12 cellular contexts compared by ENCODE assay signal in genomic region chr19:15287496-15287895, GRCh38. TPM values are rescaled to one million over a fixed set of nuclear protein-coding genes. Genes with fewer than 3 reads are reported as not detected.
DNase-seq lines count a peak whose midpoint lies in the region; ATAC-seq and TF ChIP-seq lines count a peak whose summit lies in the region.
"Had no signal": no experiment of that assay in that cellular context is flagged by ENCODE, and none has a peak within 500 bp of the region (broad histone marks: within the 10 kb centered on the region; RNA-seq: fewer than 3 reads in every experiment).

No MANE protein-coding gene starts in this region.

- H3K4me1 Mint-ChIP-seq in IgD-negative memory B cell = peaks cover 81 to 85% (median 82%) of the 10 kb centered on the region in 3 donors
- H3K4me1 Mint-ChIP-seq in activated T-helper 1 cell treated with anti-CD3 and anti-CD28 coated beads, Interleukin-12 subunit alpha, Interleukin-12 subunit beta, Interleukin-2, Interleukin-4 antibody, amounts not matched to agents 30 ng/mL and 10 ng/mL and 1 ng/mL, durations not matched to agents 14 hours and 24 hours and 36 hours (ENCODE audit: low read depth) = peaks cover 92% of the 10 kb centered on the region
- peaks cover 77 to 91% of the 10 kb centered on the region in 2 donors for H3K4me1 Mint-ChIP-seq in natural killer cell treated with Interleukin-12 subunit alpha and Interleukin-12 subunit beta and Interleukin-15 and Interleukin-18, amount 100 ng/mL, for 72 hours (ENCODE audit: low read depth in 2 of 2)

- peak overlapping the region in 2 of 3 donors; percentile 5 to 82 for H3K27ac Mint-ChIP-seq in IgD-negative memory B cell
- peak overlapping the region; percentile 27 for H3K27ac Mint-ChIP-seq in activated T-helper 1 cell treated with anti-CD3 and anti-CD28 coated beads, Interleukin-12 subunit alpha, Interleukin-12 subunit beta, Interleukin-2, Interleukin-4 antibody, amounts not matched to agents 30 ng/mL and 10 ng/mL and 1 ng/mL, durations not matched to agents 14 hours and 24 hours and 36 hours
- H3K27ac Mint-ChIP-seq in natural killer cell treated with Interleukin-12 subunit alpha and Interleukin-12 subunit beta and Interleukin-15 and Interleukin-18, amount 100 ng/mL, for 72 hours = peak overlapping the region; percentile 73 to 80

- no peaks in the 10 kb centered on the region for H3K9me2 ChIP-seq in SK-N-SH

- H3K27ac ChIP-seq in SK-N-SH (ENCODE audit: low read depth in 2 of 2, low read length in 1 of 2) = peak overlapping the region; percentile 14 to 94; a peak in 2 of 4 replicates

- CTCF ChIA-PET in SK-N-SH (lab: Yijun Ruan, JAX) = interaction anchor here (1.0 to 1.9 kb wide), 5 partner anchors 7 to 64 kb away, joined by 3 to 11 read pairs (median 6); no protein-coding TSS in a partner anchor

- DNase-seq in SK-N-SH = no peak
- DNase-seq in activated T-helper 1 cell treated with anti-CD3 and anti-CD28 coated beads, Interleukin-12 subunit alpha, Interleukin-12 subunit beta, Interleukin-2, Interleukin-4 antibody, amounts not matched to agents 30 ng/mL and 10 ng/mL and 1 ng/mL, durations not matched to agents 14 hours and 24 hours and 36 hours (ENCODE audit: low spot score) = no peak
- no peak for DNase-seq in natural killer cell treated with Interleukin-12 subunit alpha and Interleukin-12 subunit beta and Interleukin-15 and Interleukin-18, amount 100 ng/mL, for 72 hours (ENCODE audit: low spot score)
- no peak for DNase-seq in cerebellar nuclear complex (lab: John Stamatoyannopoulos, UW)
- DNase-seq in stimulated activated CD4-positive, alpha-beta T cell treated with anti-CD3 and anti-CD28 coated beads, Interleukin-15, amount 100 ng/mL, for 24 hours = no peak
- DNase-seq: H7, head of caudate nucleus, left lung had no signal

- H3F3A ChIP-seq in SK-N-SH (replicated peaks; ENCODE audit: insufficient read depth) = peaks cover 4% of the 10 kb centered on the region

- intact Hi-C loops in activated T-helper 1 cell treated with anti-CD3 and anti-CD28 coated beads, Interleukin-12 subunit alpha, Interleukin-12 subunit beta, Interleukin-2, Interleukin-4 antibody, amounts not matched to agents 30 ng/mL and 10 ng/mL and 1 ng/mL, durations not matched to agents 14 hours and 24 hours and 36 hours (cut with micrococcal nuclease) = loop anchor here (2.0 kb wide), 1 partner anchor 13 kb away; no protein-coding TSS in a partner anchor

- ATAC-seq in SK-N-SH treated with all-trans-retinoic acid at 6 μM for 48 hours (no peak), HG03378 (IDR thresholded peaks at IDR 0.05; ENCODE audit: unreplicated experiment) (no peak)
- peak in 1 of 2 donors; percentile 54 for ATAC-seq in natural killer cell treated with Interleukin-12 subunit alpha and Interleukin-12 subunit beta and Interleukin-15 and Interleukin-18, amount 100 ng/mL, for 72 hours
- ATAC-seq: left lung had no signal

- peaks cover 2% of the 10 kb centered on the region for H3K36me3 Mint-ChIP-seq in IgD-negative memory B cell
- peaks cover 4% of the 10 kb centered on the region for H3K36me3 Mint-ChIP-seq in activated T-helper 1 cell treated with anti-CD3 and anti-CD28 coated beads, Interleukin-12 subunit alpha, Interleukin-12 subunit beta, Interleukin-2, Interleukin-4 antibody, amounts not matched to agents 30 ng/mL and 10 ng/mL and 1 ng/mL, durations not matched to agents 14 hours and 24 hours and 36 hours (ENCODE audit: low read depth)
- no peaks in the 10 kb centered on the region for H3K36me3 Mint-ChIP-seq in natural killer cell treated with Interleukin-12 subunit alpha and Interleukin-12 subunit beta and Interleukin-15 and Interleukin-18, amount 100 ng/mL, for 72 hours

- H3K4me3 ChIP-seq in SK-N-SH (ENCODE audit: low read depth in 2 of 2, low read length in 1 of 2) = no peak overlapping the region
- H3K4me3 ChIP-seq: left lung, skin epidermis had no signal

- 0 out of 2 replicates have a peak overlapping the region, but pooled peaks have one; percentile 18 for H3K4me2 ChIP-seq in SK-N-SH

- no peak for TF ChIP-seq RAD21 in SK-N-SH (IDR thresholded peaks at IDR 0.05; ENCODE audit: low read length)

- H3K9ac ChIP-seq in SK-N-SH = no peak overlapping the region

- no peak for TF ChIP-seq EP300 in SK-N-SH (IDR thresholded peaks at IDR 0.05; ENCODE audit: borderline replicate concordance in 1 of 2, low read depth in 1 of 2, low read length in 1 of 2)

- H2AFZ ChIP-seq in SK-N-SH (ENCODE audit: low read depth) = no peak overlapping the region

- H3K79me2 ChIP-seq in SK-N-SH (ENCODE audit: insufficient read depth) = peaks cover 100% of the 10 kb centered on the region

- peaks cover 80 to 93% of the 10 kb centered on the region in 2 experiments; a peak in 3 of 4 replicates for H3K4me1 ChIP-seq in SK-N-SH (ENCODE audit: control insufficient read depth in 1 of 2, insufficient read depth in 2 of 2, low read depth in 1 of 2, low read length in 1 of 2)

- H4K20me1 ChIP-seq in SK-N-SH (ENCODE audit: insufficient read depth) = peaks cover 100% of the 10 kb centered on the region

- H3K27me3 Mint-ChIP-seq in IgD-negative memory B cell = no peaks in the 10 kb centered on the region
- H3K27me3 Mint-ChIP-seq in activated T-helper 1 cell treated with anti-CD3 and anti-CD28 coated beads, Interleukin-12 subunit alpha, Interleukin-12 subunit beta, Interleukin-2, Interleukin-4 antibody, amounts not matched to agents 30 ng/mL and 10 ng/mL and 1 ng/mL, durations not matched to agents 14 hours and 24 hours and 36 hours (ENCODE audit: insufficient read depth) = no peaks in the 10 kb centered on the region
- no peaks in the 10 kb centered on the region for H3K27me3 Mint-ChIP-seq in natural killer cell treated with Interleukin-12 subunit alpha and Interleukin-12 subunit beta and Interleukin-15 and Interleukin-18, amount 100 ng/mL, for 72 hours

- no peaks in the 10 kb centered on the region for H3K9me3 ChIP-seq in SK-N-SH
- H3K9me3 ChIP-seq: left lung had no signal

- POLR2A ChIA-PET in SK-N-SH (lab: Yijun Ruan, JAX) = interaction anchor here (1.6 kb wide), 1 partner anchor 91 kb away, joined by 10 read pairs; the partner anchor contains the start of gene AKAP8

- no peaks in the 10 kb centered on the region for H3K36me3 ChIP-seq in SK-N-SH (replicated peaks in 1 of 2; ENCODE audit: control insufficient read depth in 1 of 2, insufficient read depth in 2 of 2, low read length in 1 of 2)
- H3K36me3 ChIP-seq: left lung had no signal

- H3K4me3 Mint-ChIP-seq in IgD-negative memory B cell = peak overlapping the region; percentile 57 to 89 (median 87)
- H3K4me3 Mint-ChIP-seq in activated T-helper 1 cell treated with anti-CD3 and anti-CD28 coated beads, Interleukin-12 subunit alpha, Interleukin-12 subunit beta, Interleukin-2, Interleukin-4 antibody, amounts not matched to agents 30 ng/mL and 10 ng/mL and 1 ng/mL, durations not matched to agents 14 hours and 24 hours and 36 hours = peak overlapping the region; percentile 0
- H3K4me3 Mint-ChIP-seq in natural killer cell treated with Interleukin-12 subunit alpha and Interleukin-12 subunit beta and Interleukin-15 and Interleukin-18, amount 100 ng/mL, for 72 hours = peak overlapping the region; percentile 78

- 92% methylated on average over 10 of the region's 10 CpGs for WGBS in SK-N-SH (ENCODE audit: low lambda C conversion rate)

- no peaks in the 10 kb centered on the region for H3K27me3 ChIP-seq in SK-N-SH (ENCODE audit: insufficient read depth)
- H3K27me3 ChIP-seq: left lung had no signal

- H3K9me3 Mint-ChIP-seq in IgD-negative memory B cell = no peaks in the 10 kb centered on the region
- no peaks in the 10 kb centered on the region for H3K9me3 Mint-ChIP-seq in activated T-helper 1 cell treated with anti-CD3 and anti-CD28 coated beads, Interleukin-12 subunit alpha, Interleukin-12 subunit beta, Interleukin-2, Interleukin-4 antibody, amounts not matched to agents 30 ng/mL and 10 ng/mL and 1 ng/mL, durations not matched to agents 14 hours and 24 hours and 36 hours
- no peaks in the 10 kb centered on the region for H3K9me3 Mint-ChIP-seq in natural killer cell treated with Interleukin-12 subunit alpha and Interleukin-12 subunit beta and Interleukin-15 and Interleukin-18, amount 100 ng/mL, for 72 hours

- no peak for TF ChIP-seq CTCF in SK-N-SH (IDR thresholded peaks at IDR 0.05)

TF ChIP-seq in SK-N-SH, 30 proteins besides CTCF, POLR2A, EP300 and RAD21 (continues in another document):
- no peak for TF ChIP-seq GATA2 (CRISPR knock-in tag; IDR thresholded peaks at IDR 0.05)
- no peak for TF ChIP-seq NFIC (IDR thresholded peaks at IDR 0.05; ENCODE audit: borderline replicate concordance)
- TF ChIP-seq GABPA (IDR thresholded peaks at IDR 0.05; ENCODE audit: low read depth) = no peak
- TF ChIP-seq SMC3 (IDR thresholded peaks at IDR 0.05; ENCODE audit: low read depth, low read length) = no peak
- TF ChIP-seq TAF1 (IDR thresholded peaks at IDR 0.05; ENCODE audit: borderline replicate concordance, low read depth, low read length) = no peak
- TF ChIP-seq MXI1 (IDR thresholded peaks at IDR 0.05; ENCODE audit: low read depth, low read length) = no peak

TF ChIP-seq in SK-N-SH treated with all-trans-retinoic acid at 6 μM for 48 hours, 23 proteins besides CTCF, POLR2A, EP300 and RAD21 (continues in another document):
- TF ChIP-seq OSR1 (CRISPR knock-in tag; IDR thresholded peaks at IDR 0.05) (no peak), ZNF70 (CRISPR knock-in tag; IDR thresholded peaks at IDR 0.05) (no peak), ZNF8 (CRISPR knock-in tag; IDR thresholded peaks at IDR 0.05) (no peak), BACH2 (CRISPR knock-in tag; IDR thresholded peaks at IDR 0.05; ENCODE audit: borderline replicate concordance) (no peak), CSDC2 (CRISPR knock-in tag; IDR thresholded peaks at IDR 0.05) (no peak), ZC3H10 (CRISPR knock-in tag; IDR thresholded peaks at IDR 0.05) (no peak)

RNA-seq across cellular contexts. Expression of gene BRD4, which starts 44.8 kb away (rescaled TPM):
- polyA plus RNA-seq in SK-N-SH (2012; rRNA removed) (5.6 and 10.0 TPM in 2 replicates), IgD-negative memory B cell (20.5 TPM)
- polyA plus RNA-seq in SK-N-SH (2012; cell fraction: cytosol; rRNA removed) = 7.0 and 8.3 TPM in 2 replicates
- polyA plus RNA-seq in SK-N-SH (2012; cell fraction: nucleus; rRNA removed) = 19.9 and 22.9 TPM in 2 replicates
- 122 and 129 TPM in 2 replicates for total RNA-seq in activated T-helper 1 cell treated with anti-CD3 and anti-CD28 coated beads, Interleukin-12 subunit alpha, Interleukin-12 subunit beta, Interleukin-2, Interleukin-4 antibody, amounts not matched to agents 30 ng/mL and 10 ng/mL and 1 ng/mL, durations not matched to agents 14 hours and 24 hours and 36 hours
- total RNA-seq in natural killer cell treated with Interleukin-12 subunit alpha and Interleukin-12 subunit beta and Interleukin-15 and Interleukin-18, amount 100 ng/mL, for 72 hours = 100 to 1,000 TPM; 111 to 161 TPM

RNA-seq across cellular contexts. Expression of gene EPHX3, which starts 55.2 kb away (rescaled TPM):
- polyA plus RNA-seq in SK-N-SH (2012; rRNA removed) = 0.15 and 0.28 TPM in 2 replicates
- 0.03 and 0.04 TPM in 2 replicates for polyA plus RNA-seq in SK-N-SH (2012; cell fraction: cytosol; rRNA removed)
- polyA plus RNA-seq in SK-N-SH (2012; cell fraction: nucleus; rRNA removed) = 0.65 and 1.2 TPM in 2 replicates
- not detected for polyA plus RNA-seq in IgD-negative memory B cell
- total RNA-seq in activated T-helper 1 cell treated with anti-CD3 and anti-CD28 coated beads, Interleukin-12 subunit alpha, Interleukin-12 subunit beta, Interleukin-2, Interleukin-4 antibody, amounts not matched to agents 30 ng/mL and 10 ng/mL and 1 ng/mL, durations not matched to agents 14 hours and 24 hours and 36 hours = 0.20 TPM in 1 of 2 replicates, not detected in the other
- total RNA-seq in natural killer cell treated with Interleukin-12 subunit alpha and Interleukin-12 subunit beta and Interleukin-15 and Interleukin-18, amount 100 ng/mL, for 72 hours = 1 to 10 TPM in 1 of 2 donors, under 1 TPM in 1; 0.81 to 1.0 TPM

Comparison
In these comparisons a context has a peak if more than half of its experiments do, and no peak if none do; other contexts are left out.
1. H3K4me3 Mint-ChIP-seq: peak in every context shown above with its lines; median percentile 87 in IgD-negative memory B cell; 78 in natural killer cell treated with Interleukin-12 subunit alpha and Interleukin-12 subunit beta and Interleukin-15 and Interleukin-18, amount 100 ng/mL, for 72 hours; 0 in activated T-helper 1 cell treated with anti-CD3 and anti-CD28 coated beads, Interleukin-12 subunit alpha, Interleukin-12 subunit beta, Interleukin-2, Interleukin-4 antibody, amounts not matched to agents 30 ng/mL and 10 ng/mL and 1 ng/mL, durations not matched to agents 14 hours and 24 hours and 36 hours.